ENCODE assay signal across 21 cellular contexts in genomic region chr11:120027546-120028180, GRCh38.
"Had no signal": no experiment of that assay in that cellular context is flagged by ENCODE, and none has a peak within 500 bp of the region (broad histone marks: within the 10 kb centered on the region; RNA-seq: fewer than 3 reads in every experiment).

No MANE protein-coding gene starts in this region.

- H3K36me3 ChIP-seq: esophagus muscularis mucosa, gastroesophageal sphincter, heart left ventricle, neutrophil, thyroid gland had no signal

- H3K4me1 ChIP-seq: esophagus muscularis mucosa, gastroesophageal sphincter, heart left ventricle, thyroid gland had no signal

- DNase-seq: activated CD4-positive, alpha-beta T cell treated with anti-CD3 and anti-CD28 coated beads for 48 hours; activated CD8-positive, alpha-beta memory T cell treated with anti-CD3 and anti-CD28 coated beads, Interleukin-2, amount 50 U/mL, for 48 hours; activated CD8-positive, alpha-beta T cell treated with anti-CD3 and anti-CD28 coated beads, Interleukin-2, amount 10 ng/mL, durations not matched to agents 7 days and 5 days; activated effector memory CD4-positive, alpha-beta T cell treated with Interleukin-2 at 50 U/mL for 16 hours; activated naive CD4-positive, alpha-beta T cell treated with anti-CD3 and anti-CD28 coated beads, Interleukin-2, amount 10 ng/mL, durations not matched to agents 7 days and 5 days; activated T-cell treated with anti-CD3 and anti-CD28 coated beads, Interleukin-2, amount 50 U/mL, for 48 hours; aorta; cerebellar nuclear complex; effector CD8-positive, alpha-beta T cell; heart left ventricle; kidney glomerular epithelial cell; mucosa of descending colon; naive thymus-derived CD4-positive, alpha-beta T cell; stimulated activated CD4-positive, alpha-beta T cell treated with anti-CD3 and anti-CD28 coated beads, Interleukin-1b, Interleukin-23, amount 100 ng/mL, for 48 hours; stimulated activated naive CD4-positive, alpha-beta T cell treated with Interleukin-2 at 50 U/mL for 16 hours; thyroid gland had no signal

- H3K9me3 ChIP-seq: esophagus muscularis mucosa, gastroesophageal sphincter, heart left ventricle, mucosa of descending colon, neutrophil, thyroid gland had no signal

- H3K36me3 Mint-ChIP-seq: activated naive CD4-positive, alpha-beta T cell treated with anti-CD3 and anti-CD28 coated beads, Interleukin-2, amount 10 ng/mL, durations not matched to agents 7 days and 5 days; memory B cell; naive thymus-derived CD4-positive, alpha-beta T cell had no signal

- H3K27me3 ChIP-seq: thyroid gland had no signal

- H3K4me3 Mint-ChIP-seq: activated CD8-positive, alpha-beta T cell treated with anti-CD3 and anti-CD28 coated beads, Interleukin-2, amount 10 ng/mL, durations not matched to agents 7 days and 5 days; activated naive CD4-positive, alpha-beta T cell treated with anti-CD3 and anti-CD28 coated beads, Interleukin-2, amount 10 ng/mL, durations not matched to agents 7 days and 5 days; memory B cell; naive thymus-derived CD4-positive, alpha-beta T cell; T-helper 2 cell treated with Interferon-gamma antibody and Interleukin-4, amounts not matched to agents 5 μg/mL and 100 μg/mL, for 36 hours had no signal

- H3K9me3 Mint-ChIP-seq: activated naive CD4-positive, alpha-beta T cell treated with anti-CD3 and anti-CD28 coated beads, Interleukin-2, amount 10 ng/mL, durations not matched to agents 7 days and 5 days; memory B cell; T-helper 2 cell treated with Interferon-gamma antibody and Interleukin-4, amounts not matched to agents 5 μg/mL and 100 μg/mL, for 36 hours had no signal

- H3K4me3 ChIP-seq: esophagus muscularis mucosa, gastroesophageal sphincter, heart left ventricle, mucosa of descending colon, thyroid gland had no signal

- ATAC-seq: activated CD8-positive, alpha-beta T cell treated with anti-CD3 and anti-CD28 coated beads, Interleukin-2, amount 10 ng/mL, durations not matched to agents 7 days and 5 days; gastroesophageal sphincter; heart left ventricle; mucosa of descending colon; naive thymus-derived CD4-positive, alpha-beta T cell had no signal

- H3K27ac Mint-ChIP-seq: activated CD8-positive, alpha-beta T cell treated with anti-CD3 and anti-CD28 coated beads, Interleukin-2, amount 10 ng/mL, durations not matched to agents 7 days and 5 days; activated naive CD4-positive, alpha-beta T cell treated with anti-CD3 and anti-CD28 coated beads, Interleukin-2, amount 10 ng/mL, durations not matched to agents 7 days and 5 days; memory B cell; naive thymus-derived CD4-positive, alpha-beta T cell; T-helper 2 cell treated with Interferon-gamma antibody and Interleukin-4, amounts not matched to agents 5 μg/mL and 100 μg/mL, for 36 hours had no signal

- H3K4me1 Mint-ChIP-seq: activated naive CD4-positive, alpha-beta T cell treated with anti-CD3 and anti-CD28 coated beads, Interleukin-2, amount 10 ng/mL, durations not matched to agents 7 days and 5 days; memory B cell; naive thymus-derived CD4-positive, alpha-beta T cell had no signal
